ENCODE assay signal across 1 cellular context in genomic region chr1:156126701-156127534, GRCh38.
A peak's percentile ranks its signal among the peaks of the same experiment; 100 is the strongest.
TF ChIP-seq lines count a peak whose summit lies in the region.

No MANE protein-coding gene starts in this region.

TF ChIP-seq in K562, 482 proteins besides CTCF, POLR2A, EP300 and RAD21 (continued from another document and continues in another):
- TF ChIP-seq ZFP91 (CRISPR knock-in tag; IDR thresholded peaks at IDR 0.05) (no peak), ZNF695 (CRISPR knock-in tag; IDR thresholded peaks at IDR 0.05) (no peak), NEUROD1 (IDR thresholded peaks at IDR 0.05; ENCODE audit: borderline replicate concordance, low read depth, low read length, partially characterized antibody) (no peak), HDAC2 (IDR thresholded peaks at IDR 0.05) (peak; percentile 36; the same call in 1 of the 2 replicates), FOSL1 (tag; conservative IDR thresholded peaks at IDR 0.05) (peak; percentile 89), TCF15 (CRISPR knock-in tag; IDR thresholded peaks at IDR 0.05) (no peak), NR2C2 (CRISPR knock-in tag; IDR thresholded peaks at IDR 0.05) (peak; percentile 40; the same call in 1 of the 2 replicates), NR2C2 (tag; IDR thresholded peaks at IDR 0.05) (peak; percentile 21; the same call in 1 of the 2 replicates), ZBTB34 (CRISPR knock-in tag; IDR thresholded peaks at IDR 0.05) (no peak), ARID3B (CRISPR knock-in tag; IDR thresholded peaks at IDR 0.05; ENCODE audit: borderline replicate concordance) (0 out of 2 replicates have a peak, but pooled peaks have one; percentile 5), FOXA1 (IDR thresholded peaks at IDR 0.05; ENCODE audit: borderline replicate concordance) (no peak), UBTF (IDR thresholded peaks at IDR 0.05; ENCODE audit: borderline replicate concordance in 1 of 2, low read depth in 2 of 2, low read length in 2 of 2) (0 out of 4 replicates have a peak, but pooled peaks of 1 of the 2 experiments have one; percentile 41), DACH1 (IDR thresholded peaks at IDR 0.05; ENCODE audit: partially characterized antibody) (no peak), THAP7 (CRISPR knock-in tag; IDR thresholded peaks at IDR 0.05) (no peak), MLLT1 (IDR thresholded peaks at IDR 0.05) (peak in 1 of 2 experiments; percentile 83; a peak in 2 of 4 replicates), MAX (CRISPR knock-in tag; IDR thresholded peaks at IDR 0.05) (peak; percentile 64), KDM2B (CRISPR knock-in tag; IDR thresholded peaks at IDR 0.05) (no peak), ZNF408 (CRISPR knock-in tag; IDR thresholded peaks at IDR 0.05; ENCODE audit: low read depth) (no peak), EWSR1 (IDR thresholded peaks at IDR 0.05; ENCODE audit: borderline replicate concordance, low read depth, partially characterized antibody) (no peak), PHB (CRISPR knock-in tag; IDR thresholded peaks at IDR 0.05) (no peak), CBX5 (IDR thresholded peaks at IDR 0.05; ENCODE audit: borderline replicate concordance, low read depth) (0 out of 2 replicates have a peak, but pooled peaks have one; percentile 7), KLF1 (tag; IDR thresholded peaks at IDR 0.05) (no peak), NFE2 (IDR thresholded peaks at IDR 0.05; ENCODE audit: low read depth) (peak; percentile 62), AFF4 (CRISPR knock-in tag; IDR thresholded peaks at IDR 0.05) (0 out of 2 replicates have a peak, but pooled peaks have one; percentile 20), ARID4B (CRISPR knock-in tag; IDR thresholded peaks at IDR 0.05) (no peak), MITF (IDR thresholded peaks at IDR 0.05) (no peak), SP1 (CRISPR knock-in tag; IDR thresholded peaks at IDR 0.05) (0 out of 2 replicates have a peak, but pooled peaks have one; percentile 6), SAFB2 (IDR thresholded peaks at IDR 0.05; ENCODE audit: borderline replicate concordance, low read depth, low read length, severe bottlenecking) (no peak), NR4A1 (CRISPR knock-in tag; IDR thresholded peaks at IDR 0.05) (no peak), NR4A1 (tag; IDR thresholded peaks at IDR 0.05) (no peak), CBFA2T2 (conservative IDR thresholded peaks at IDR 0.05) (0 out of 2 replicates have a peak, but pooled peaks have one; percentile 14), MBD2 (IDR thresholded peaks at IDR 0.05; ENCODE audit: borderline replicate concordance, low read depth) (0 out of 2 replicates have a peak, but pooled peaks have one; percentile 48), HLTF (IDR thresholded peaks at IDR 0.05) (no peak), ZNF395 (CRISPR knock-in tag; IDR thresholded peaks at IDR 0.05) (peak; percentile 29), KAT2B (IDR thresholded peaks at IDR 0.05; ENCODE audit: low read depth, low read length) (no peak), GATAD2B (IDR thresholded peaks at IDR 0.05; ENCODE audit: borderline replicate concordance) (no peak)
